In the genomic region with DNA sequence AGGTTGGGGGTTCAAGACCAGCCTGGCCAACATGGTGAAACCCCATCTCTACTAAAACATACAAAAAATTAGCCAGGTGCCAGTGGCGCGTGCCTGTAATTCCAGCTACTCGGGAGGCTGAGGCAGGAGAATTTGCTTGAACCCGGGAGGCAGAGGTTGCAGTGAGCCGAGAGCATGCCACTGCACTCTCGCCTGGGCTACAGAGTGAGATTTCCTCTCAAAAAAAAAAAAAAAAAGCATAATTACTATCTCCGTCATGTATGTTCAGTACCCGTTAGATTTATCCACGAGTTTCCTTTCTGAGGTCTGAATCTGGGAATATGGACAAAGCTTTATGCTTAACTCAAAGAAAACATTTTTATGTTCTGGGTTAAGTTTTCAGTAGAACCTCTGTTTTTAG, we compare ENCODE assay signal across 8 cellular contexts.
DNase-seq lines count a peak whose midpoint lies in the region; ATAC-seq and TF ChIP-seq lines count a peak whose summit lies in the region.
"Not testable (repeated sequence)": the region's sequence is repeated elsewhere in the genome, so short reads cannot be mapped to it uniquely, and the experiment has no call there.

No MANE protein-coding gene starts in this region.

- H3K4me3 ChIP-seq in CD8-positive, alpha-beta memory T cell (ENCODE audit: low read length), result not testable (repeated sequence)

- DNase-seq in CD8-positive, alpha-beta memory T cell; T-helper 17 cell; activated T-helper 1 cell treated with anti-CD3 and anti-CD28 coated beads, Interleukin-12 subunit alpha, Interleukin-12 subunit beta, Interleukin-2, Interleukin-4 antibody, amounts not matched to agents 30 ng/mL and 10 ng/mL and 1 ng/mL, durations not matched to agents 14 hours and 24 hours and 36 hours (ENCODE audit: low spot score); chondrocyte (ENCODE audit: low spot score); natural killer cell; stimulated activated naive B cell treated with anti-CD40 and anti-IgM and Interleukin-4, amounts not matched to agents 10 μg/mL and 1 μg/mL and 100 μg/mL, for 72 hours: not testable (repeated sequence)

- H3K27me3 ChIP-seq in CD8-positive, alpha-beta memory T cell (ENCODE audit: insufficient read depth, low read length, poor library complexity, severe bottlenecking), result not testable (repeated sequence)

- ATAC-seq in GM19035 (IDR thresholded peaks at IDR 0.05; ENCODE audit: unreplicated experiment) (peak; percentile 9), HG03432 (IDR thresholded peaks at IDR 0.05; ENCODE audit: unreplicated experiment) (peak; percentile 2), natural killer cell (peak in 2 of 3 donors; percentile 23 to 31)
- ATAC-seq in T-helper 17 cell; stimulated activated naive B cell treated with anti-CD40 and anti-IgM and Interleukin-4, amounts not matched to agents 10 μg/mL and 1 μg/mL and 100 μg/mL, for 72 hours (replicated peaks): not testable (repeated sequence)

- not testable (repeated sequence) for H3K9me3 ChIP-seq in CD8-positive, alpha-beta memory T cell (ENCODE audit: low read length); T-helper 17 cell (ENCODE audit: control insufficient read depth, low read length, poor library complexity, severe bottlenecking)

- peaks cover 43 to 68% (median 64%) of the 10 kb centered on the region in 3 donors for H3K4me1 Mint-ChIP-seq in CD8-positive, alpha-beta memory T cell
- H3K4me1 Mint-ChIP-seq in T-helper 17 cell (peaks cover 36% of the 10 kb centered on the region), chondrocyte (ENCODE audit: low read depth) (peaks cover 51% of the 10 kb centered on the region), natural killer cell (peaks cover 46 to 60% of the 10 kb centered on the region in 2 donors)
- H3K4me1 Mint-ChIP-seq in activated T-helper 1 cell treated with anti-CD3 and anti-CD28 coated beads, Interleukin-12 subunit alpha, Interleukin-12 subunit beta, Interleukin-2, Interleukin-4 antibody, amounts not matched to agents 30 ng/mL and 10 ng/mL and 1 ng/mL, durations not matched to agents 14 hours and 24 hours and 36 hours (ENCODE audit: low read depth), result peaks cover 25% of the 10 kb centered on the region
- H3K4me1 Mint-ChIP-seq in stimulated activated naive B cell treated with anti-CD40 and anti-IgM and Interleukin-4, amounts not matched to agents 10 μg/mL and 1 μg/mL and 100 μg/mL, for 72 hours, result peaks cover 13 to 15% of the 10 kb centered on the region in 2 donors

- not testable (repeated sequence) for H3K36me3 ChIP-seq in CD8-positive, alpha-beta memory T cell (ENCODE audit: insufficient read depth, low read length)

- not testable (repeated sequence) for H3K27ac ChIP-seq in CD8-positive, alpha-beta memory T cell (ENCODE audit: low read depth, low read length)

- peak overlapping the region; percentile 3 to 60 (median 29) for H3K4me3 Mint-ChIP-seq in CD8-positive, alpha-beta memory T cell
- not testable (repeated sequence) for H3K4me3 Mint-ChIP-seq in T-helper 17 cell; activated T-helper 1 cell treated with anti-CD3 and anti-CD28 coated beads, Interleukin-12 subunit alpha, Interleukin-12 subunit beta, Interleukin-2, Interleukin-4 antibody, amounts not matched to agents 30 ng/mL and 10 ng/mL and 1 ng/mL, durations not matched to agents 14 hours and 24 hours and 36 hours; chondrocyte (ENCODE audit: unreplicated experiment); stimulated activated naive B cell treated with anti-CD40 and anti-IgM and Interleukin-4, amounts not matched to agents 10 μg/mL and 1 μg/mL and 100 μg/mL, for 72 hours
- H3K4me3 Mint-ChIP-seq in natural killer cell, result peak overlapping the region; percentile 81

- intact Hi-C loops in activated T-helper 1 cell treated with anti-CD3 and anti-CD28 coated beads, Interleukin-12 subunit alpha, Interleukin-12 subunit beta, Interleukin-2, Interleukin-4 antibody, amounts not matched to agents 30 ng/mL and 10 ng/mL and 1 ng/mL, durations not matched to agents 14 hours and 24 hours and 36 hours (cut with micrococcal nuclease), result loop anchor here (1.0 to 5.0 kb wide), 7 partner anchors 12 to 254 kb away; no protein-coding TSS in a partner anchor
- intact Hi-C loops in natural killer cell (cut with micrococcal nuclease), result not testable (repeated sequence)

- TF ChIP-seq CTCF in chondrocyte (IDR thresholded peaks at IDR 0.05); natural killer cell (IDR thresholded peaks at IDR 0.05): not testable (repeated sequence)

- peaks cover 0 to 11% (median 2%) of the 10 kb centered on the region in 3 donors for H3K36me3 Mint-ChIP-seq in CD8-positive, alpha-beta memory T cell
- not testable (repeated sequence) for H3K36me3 Mint-ChIP-seq in T-helper 17 cell (ENCODE audit: low read depth); chondrocyte (ENCODE audit: low read depth); natural killer cell
- H3K36me3 Mint-ChIP-seq in activated T-helper 1 cell treated with anti-CD3 and anti-CD28 coated beads, Interleukin-12 subunit alpha, Interleukin-12 subunit beta, Interleukin-2, Interleukin-4 antibody, amounts not matched to agents 30 ng/mL and 10 ng/mL and 1 ng/mL, durations not matched to agents 14 hours and 24 hours and 36 hours (ENCODE audit: low read depth), result peaks cover 11% of the 10 kb centered on the region
- peaks cover 15 to 16% of the 10 kb centered on the region in 2 donors for H3K36me3 Mint-ChIP-seq in stimulated activated naive B cell treated with anti-CD40 and anti-IgM and Interleukin-4, amounts not matched to agents 10 μg/mL and 1 μg/mL and 100 μg/mL, for 72 hours

- H3K27me3 Mint-ChIP-seq in CD8-positive, alpha-beta memory T cell; T-helper 17 cell; activated T-helper 1 cell treated with anti-CD3 and anti-CD28 coated beads, Interleukin-12 subunit alpha, Interleukin-12 subunit beta, Interleukin-2, Interleukin-4 antibody, amounts not matched to agents 30 ng/mL and 10 ng/mL and 1 ng/mL, durations not matched to agents 14 hours and 24 hours and 36 hours (ENCODE audit: insufficient read depth); chondrocyte (ENCODE audit: low read depth); natural killer cell (ENCODE audit: low read depth in 2 of 2); stimulated activated naive B cell treated with anti-CD40 and anti-IgM and Interleukin-4, amounts not matched to agents 10 μg/mL and 1 μg/mL and 100 μg/mL, for 72 hours: not testable (repeated sequence)

- CTCF ChIA-PET in CD8-positive, alpha-beta memory T cell (lab: Charles Lee), result not testable (repeated sequence)

- POLR2A ChIA-PET in CD8-positive, alpha-beta memory T cell (lab: Charles Lee), result not testable (repeated sequence)

- not testable (repeated sequence) for H3K4me1 ChIP-seq in CD8-positive, alpha-beta memory T cell (ENCODE audit: insufficient read depth, low read length)

- H3K9me3 Mint-ChIP-seq in CD8-positive, alpha-beta memory T cell; activated T-helper 1 cell treated with anti-CD3 and anti-CD28 coated beads, Interleukin-12 subunit alpha, Interleukin-12 subunit beta, Interleukin-2, Interleukin-4 antibody, amounts not matched to agents 30 ng/mL and 10 ng/mL and 1 ng/mL, durations not matched to agents 14 hours and 24 hours and 36 hours; chondrocyte (ENCODE audit: low read depth); natural killer cell; stimulated activated naive B cell treated with anti-CD40 and anti-IgM and Interleukin-4, amounts not matched to agents 10 μg/mL and 1 μg/mL and 100 μg/mL, for 72 hours: not testable (repeated sequence)

- H3K27ac Mint-ChIP-seq in CD8-positive, alpha-beta memory T cell, result peak overlapping the region in 7 of 8 donors; percentile 21 to 82 (median 65)
- peak overlapping the region; percentile 75 for H3K27ac Mint-ChIP-seq in T-helper 17 cell
- peak overlapping the region; percentile 8 for H3K27ac Mint-ChIP-seq in activated T-helper 1 cell treated with anti-CD3 and anti-CD28 coated beads, Interleukin-12 subunit alpha, Interleukin-12 subunit beta, Interleukin-2, Interleukin-4 antibody, amounts not matched to agents 30 ng/mL and 10 ng/mL and 1 ng/mL, durations not matched to agents 14 hours and 24 hours and 36 hours
- peak overlapping the region; percentile 73 for H3K27ac Mint-ChIP-seq in chondrocyte (ENCODE audit: unreplicated experiment)
- H3K27ac Mint-ChIP-seq in natural killer cell, result peak overlapping the region; percentile 82
- peak overlapping the region; percentile 53 for H3K27ac Mint-ChIP-seq in stimulated activated naive B cell treated with anti-CD40 and anti-IgM and Interleukin-4, amounts not matched to agents 10 μg/mL and 1 μg/mL and 100 μg/mL, for 72 hours

Comparison
In these comparisons a context has a peak if more than half of its experiments do, and no peak if none do; other contexts are left out.
1. H3K27ac Mint-ChIP-seq: peak in every context shown above with its lines; median percentile 82 in natural killer cell; 75 in T-helper 17 cell; 73 in chondrocyte; 65 in CD8-positive, alpha-beta memory T cell; 53 in stimulated activated naive B cell treated with anti-CD40 and anti-IgM and Interleukin-4, amounts not matched to agents 10 μg/mL and 1 μg/mL and 100 μg/mL, for 72 hours; 8 in activated T-helper 1 cell treated with anti-CD3 and anti-CD28 coated beads, Interleukin-12 subunit alpha, Interleukin-12 subunit beta, Interleukin-2, Interleukin-4 antibody, amounts not matched to agents 30 ng/mL and 10 ng/mL and 1 ng/mL, durations not matched to agents 14 hours and 24 hours and 36 hours.